8 cellular contexts compared by ENCODE assay signal in genomic region chr11:118608268-118609214, GRCh38. TPM values are rescaled to one million over a fixed set of nuclear protein-coding genes. Genes with fewer than 3 reads are reported as not detected.
DNase-seq lines count a peak whose midpoint lies in the region; ATAC-seq and TF ChIP-seq lines count a peak whose summit lies in the region.

No MANE protein-coding gene starts in this region.

- ATAC-seq in activated naive CD8-positive, alpha-beta T cell treated with anti-CD3 and anti-CD28 coated beads, Interleukin-2, amount 50 U/mL, for 24 hours: peak; percentile 69
- ATAC-seq in left cardiac atrium (peak; percentile 61 to 72), upper lobe of left lung (ENCODE audit: low FRiP score in 2 of 2) (peak; percentile 69 to 84)

- no peaks in the 10 kb centered on the region for H3K9me3 ChIP-seq in HAP-1
- H3K9me3 ChIP-seq in upper lobe of left lung: no peaks in the 10 kb centered on the region

- WGBS in upper lobe of left lung, 2 donors: 27 to 28% methylated on average over 35 to 37 of the region's 78 CpGs

- no peaks in the 10 kb centered on the region for H3K9me3 Mint-ChIP-seq in activated naive CD8-positive, alpha-beta T cell treated with anti-CD3 and anti-CD28 coated beads, Interleukin-2, amount 50 U/mL, for 24 hours
- H3K9me3 Mint-ChIP-seq in progenitor cell of endocrine pancreas (ENCODE audit: low read depth): no peaks in the 10 kb centered on the region

- intact Hi-C loops in left cardiac atrium (cut with DNase I): loop anchor here in 1 of 2 donors (5.0 kb wide), 1 partner anchor 49 kb away; no protein-coding TSS in a partner anchor

- peak overlapping the region; percentile 76 for H3K4me3 Mint-ChIP-seq in activated naive CD8-positive, alpha-beta T cell treated with anti-CD3 and anti-CD28 coated beads, Interleukin-2, amount 50 U/mL, for 24 hours
- H3K4me3 Mint-ChIP-seq in progenitor cell of endocrine pancreas (ENCODE audit: low read depth): peak overlapping the region; percentile 63

- H3K27ac Mint-ChIP-seq in activated naive CD8-positive, alpha-beta T cell treated with anti-CD3 and anti-CD28 coated beads, Interleukin-2, amount 50 U/mL, for 24 hours: peak overlapping the region; percentile 63
- peak overlapping the region; percentile 59 for H3K27ac Mint-ChIP-seq in progenitor cell of endocrine pancreas

- no peaks in the 10 kb centered on the region for H3K36me3 Mint-ChIP-seq in activated naive CD8-positive, alpha-beta T cell treated with anti-CD3 and anti-CD28 coated beads, Interleukin-2, amount 50 U/mL, for 24 hours (ENCODE audit: low read depth)
- H3K36me3 Mint-ChIP-seq in progenitor cell of endocrine pancreas (ENCODE audit: insufficient read depth): peaks cover 1% of the 10 kb centered on the region

- DNase-seq in HAP-1 (ENCODE audit: low spot score in 2 of 2) (peak; percentile 8 to 55), T follicular helper cell (ENCODE audit: low read depth) (peak; percentile 90), left cardiac atrium (peak; percentile 89), progenitor cell of endocrine pancreas (ENCODE audit: low spot score, unreplicated experiment) (no peak), upper lobe of left lung (peak; percentile 56 to 93), NCI-H524 (lab: John Stamatoyannopoulos, UW) (no peak), SHP77 (lab: John Stamatoyannopoulos, UW) (no peak)
- peak; percentile 72 for DNase-seq in activated naive CD8-positive, alpha-beta T cell treated with anti-CD3 and anti-CD28 coated beads, Interleukin-2, amount 50 U/mL, for 24 hours

- peaks cover 25% of the 10 kb centered on the region for H3K4me1 Mint-ChIP-seq in activated naive CD8-positive, alpha-beta T cell treated with anti-CD3 and anti-CD28 coated beads, Interleukin-2, amount 50 U/mL, for 24 hours
- H3K4me1 Mint-ChIP-seq in progenitor cell of endocrine pancreas (ENCODE audit: low read depth): peaks cover 43% of the 10 kb centered on the region

- TF ChIP-seq CTCF in progenitor cell of endocrine pancreas (IDR thresholded peaks at IDR 0.05; ENCODE audit: unreplicated experiment): no peak
- TF ChIP-seq CTCF in upper lobe of left lung (IDR thresholded peaks at IDR 0.05): no peak

- in situ Hi-C loops in HAP-1 (cut with MboI; ENCODE audit: low sequenced_read_pairs): no loop called here

- no peaks in the 10 kb centered on the region for H3K36me3 ChIP-seq in HAP-1 (replicated peaks)
- peaks cover 0 to 1% (median 0%) of the 10 kb centered on the region in 4 donors for H3K36me3 ChIP-seq in upper lobe of left lung

- TF ChIP-seq EP300 in upper lobe of left lung (IDR thresholded peaks at IDR 0.05): no peak

- H3K4me3 ChIP-seq in HAP-1: peak overlapping the region; percentile 67
- H3K4me3 ChIP-seq in upper lobe of left lung: peak overlapping the region; percentile 48 to 80 (median 70)

- H3K4me1 ChIP-seq in HAP-1: peaks cover 6% of the 10 kb centered on the region
- H3K4me1 ChIP-seq in upper lobe of left lung: peaks cover 53 to 69% (median 60%) of the 10 kb centered on the region in 4 donors

- peaks cover 24% of the 10 kb centered on the region for H3K27me3 Mint-ChIP-seq in activated naive CD8-positive, alpha-beta T cell treated with anti-CD3 and anti-CD28 coated beads, Interleukin-2, amount 50 U/mL, for 24 hours
- H3K27me3 Mint-ChIP-seq in progenitor cell of endocrine pancreas: peaks cover 31% of the 10 kb centered on the region

- peak overlapping the region; percentile 90 to 96 (median 94) for H3K27ac ChIP-seq in upper lobe of left lung

- peak in 3 of 4 donors; percentile 45 to 61 (median 53) for TF ChIP-seq POLR2A in upper lobe of left lung (IDR thresholded peaks at IDR 0.05)

- H3K27me3 ChIP-seq in HAP-1 (ENCODE audit: low read depth): no peaks in the 10 kb centered on the region
- peaks cover 0 to 10% (median 3%) of the 10 kb centered on the region in 4 donors for H3K27me3 ChIP-seq in upper lobe of left lung

RNA-seq across cellular contexts. Expression of gene PHLDB1, which starts 1.1 kb away (rescaled TPM):
- total RNA-seq in left cardiac atrium (100 to 1,000 TPM; 108 to 159 TPM), progenitor cell of endocrine pancreas (106 and 110 TPM in 2 replicates), upper lobe of left lung (100 to 1,000 TPM in 3 of 6 donors, 10 to 100 TPM in 3; 45.5 to 188 (median 100) TPM)

RNA-seq across cellular contexts. Expression of gene ARCN1, which starts 36.3 kb away (rescaled TPM):
- total RNA-seq in left cardiac atrium: 100 to 1,000 TPM in 1 of 2 donors, 10 to 100 TPM in 1; 98.2 to 129 TPM
- 112 TPM in 2 replicates for total RNA-seq in progenitor cell of endocrine pancreas
- total RNA-seq in upper lobe of left lung: 100 to 1,000 TPM in 3 of 6 donors, 10 to 100 TPM in 3; 29.3 to 121 (median 94.6) TPM

RNA-seq across cellular contexts. Expression of gene IFT46, which starts 42.8 kb away (rescaled TPM):
- total RNA-seq in left cardiac atrium (10 to 100 TPM; 13.4 to 18.8 TPM), progenitor cell of endocrine pancreas (23.5 and 23.7 TPM in 2 replicates), upper lobe of left lung (10 to 100 TPM in 5 of 6 donors, 1 to 10 TPM in 1; 7.5 to 38.3 (median 21.5) TPM)

Comparison
In these comparisons a context has a peak if more than half of its experiments do, and no peak if none do; other contexts are left out.
1. DNase-seq: peak in HAP-1 (2 of 2), T follicular helper cell (single experiment), activated naive CD8-positive, alpha-beta T cell treated with anti-CD3 and anti-CD28 coated beads, Interleukin-2, amount 50 U/mL, for 24 hours (single experiment), left cardiac atrium (single experiment) and upper lobe of left lung (2 of 2); none in progenitor cell of endocrine pancreas (single experiment), NCI-H524 (0 of 2) and SHP77 (0 of 2).
2. Peak in every context shown above with its lines, with median percentiles within 50 percentile points of each other: ATAC-seq.